ENCODE assay signal across 11 cellular contexts in the genomic region with DNA sequence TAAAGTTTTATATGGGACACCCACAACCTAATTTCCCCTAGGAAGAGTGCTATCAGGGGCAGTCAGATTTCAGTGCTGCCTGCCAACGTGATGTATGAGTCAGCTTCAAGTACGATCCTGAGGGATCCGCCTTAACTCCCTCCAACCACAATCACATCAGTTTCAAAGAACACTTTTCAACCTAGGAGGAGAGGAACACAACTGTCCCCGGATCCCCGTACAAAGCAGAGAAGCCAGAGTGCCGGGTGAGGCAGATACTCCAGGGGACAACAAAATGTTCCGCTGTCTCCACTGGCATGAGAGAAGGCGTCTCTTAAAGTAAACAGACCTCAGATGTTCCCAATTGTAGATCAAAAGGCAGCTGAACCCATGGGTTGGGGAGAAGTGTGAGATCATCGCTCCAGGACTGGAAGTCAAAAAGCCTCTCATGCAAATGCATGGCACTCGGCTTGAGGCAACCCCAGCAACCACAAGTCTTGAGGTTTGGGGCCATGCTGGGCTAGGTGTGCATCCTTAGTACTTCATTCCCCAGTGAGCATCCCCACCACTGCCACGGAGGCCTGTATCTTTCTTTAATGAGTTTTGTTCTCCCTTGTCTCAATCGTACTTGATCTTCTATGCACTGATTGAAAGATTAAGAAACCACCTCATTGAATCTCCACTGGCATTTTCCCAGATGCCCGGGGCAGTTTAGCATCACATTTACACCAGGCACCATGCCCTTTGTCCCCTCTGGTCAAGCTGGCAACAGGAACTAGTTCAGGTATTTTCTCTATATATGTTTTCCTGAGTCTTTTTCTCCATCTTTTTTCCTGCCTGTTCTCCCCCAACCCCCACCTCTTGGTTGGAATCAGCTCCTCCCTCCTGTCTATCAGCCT.
A peak's percentile ranks its signal among the peaks of the same experiment; 100 is the strongest.
DNase-seq lines count a peak whose midpoint lies in the region; ATAC-seq, FAIRE-seq and TF ChIP-seq lines count a peak whose summit lies in the region.
"Had no signal": no experiment of that assay in that cellular context is flagged by ENCODE, and none has a peak within 500 bp of the region (broad histone marks: within the 10 kb centered on the region; RNA-seq: fewer than 3 reads in every experiment).

No MANE protein-coding gene starts in this region.

- no peaks in the 10 kb centered on the region for H3K4me1 ChIP-seq in colonic mucosa

- no peak for TF ChIP-seq CTCF in bronchial epithelial cell (IDR thresholded peaks at IDR 0.05; ENCODE audit: insufficient read depth, low read length, severe bottlenecking)
- no peak for TF ChIP-seq CTCF in colonic mucosa (IDR thresholded peaks at IDR 0.05)

- no peak overlapping the region for H3K9ac ChIP-seq in colonic mucosa (ENCODE audit: low read depth in 2 of 2, low read length in 2 of 2)

- H3K27me3 ChIP-seq in bronchial epithelial cell (ENCODE audit: control insufficient read depth, insufficient read depth, low read length) (no peaks in the 10 kb centered on the region), colonic mucosa (no peaks in the 10 kb centered on the region)
- H3K27me3 ChIP-seq: neutrophil had no signal

- ATAC-seq in GM18907 (IDR thresholded peaks at IDR 0.05; ENCODE audit: unreplicated experiment) (no peak), HG02571 (IDR thresholded peaks at IDR 0.05; ENCODE audit: unreplicated experiment) (no peak)

- DNase-seq in DMS53 (lab: John Stamatoyannopoulos, UW), result peak; percentile 75
- DNase-seq in LHCN-M2 (ENCODE audit: low read depth), result peak; percentile 88
- DNase-seq in bronchial epithelial cell (ENCODE audit: low read depth), result peak; percentile 75
- peak; percentile 87 for DNase-seq in myocyte (ENCODE audit: low read depth)
- DNase-seq in colonic mucosa, result no peak
- DNase-seq in NCI-H187 treated with DMSO at 0.1 percent for 48 hours (lab: John Stamatoyannopoulos, UW), result no peak
- DNase-seq: DMS79, T-helper 2 cell had no signal

- H3K9me3 ChIP-seq in colonic mucosa, result no peaks in the 10 kb centered on the region
- H3K9me3 ChIP-seq: neutrophil had no signal

- no peak overlapping the region for H3K4me3 ChIP-seq in bronchial epithelial cell (ENCODE audit: low read depth, low read length)
- no peak overlapping the region for H3K4me3 ChIP-seq in colonic mucosa

- FAIRE-seq in bronchial epithelial cell (lab: Jason Lieb, UNC), result peak; percentile 47

- H3K36me3 ChIP-seq in bronchial epithelial cell (ENCODE audit: control insufficient read depth, insufficient read depth, low read length) (no peaks in the 10 kb centered on the region), colonic mucosa (no peaks in the 10 kb centered on the region)
- H3K36me3 ChIP-seq: neutrophil had no signal

- intact Hi-C loops in colonic mucosa (cut with DNase I), result no loop called here

- H3K27ac ChIP-seq in colonic mucosa, result no peak overlapping the region
- H3K27ac ChIP-seq: neutrophil had no signal

Comparison
In these comparisons a context has a peak if more than half of its experiments do, and no peak if none do; other contexts are left out.
1. DNase-seq: peak in DMS53 (single experiment), LHCN-M2 (single experiment), bronchial epithelial cell (single experiment) and myocyte (single experiment); none in colonic mucosa (single experiment) and NCI-H187 treated with DMSO at 0.1 percent for 48 hours (single experiment).